ENCODE assay signal across 1 cellular context in genomic region chr9:114394523-114395193, GRCh38.
TF ChIP-seq lines count a peak whose summit lies in the region.

No MANE protein-coding gene starts in this region.

TF ChIP-seq in IMR-90, 13 proteins besides CTCF, POLR2A, EP300 and RAD21:
- TF ChIP-seq SMC3 (IDR thresholded peaks at IDR 0.05; ENCODE audit: low read depth, low read length) (no peak), NFE2L2 (IDR thresholded peaks at IDR 0.05; ENCODE audit: low read depth, low read length) (no peak)
